1 cellular context compared by ENCODE assay signal in the genomic region with DNA sequence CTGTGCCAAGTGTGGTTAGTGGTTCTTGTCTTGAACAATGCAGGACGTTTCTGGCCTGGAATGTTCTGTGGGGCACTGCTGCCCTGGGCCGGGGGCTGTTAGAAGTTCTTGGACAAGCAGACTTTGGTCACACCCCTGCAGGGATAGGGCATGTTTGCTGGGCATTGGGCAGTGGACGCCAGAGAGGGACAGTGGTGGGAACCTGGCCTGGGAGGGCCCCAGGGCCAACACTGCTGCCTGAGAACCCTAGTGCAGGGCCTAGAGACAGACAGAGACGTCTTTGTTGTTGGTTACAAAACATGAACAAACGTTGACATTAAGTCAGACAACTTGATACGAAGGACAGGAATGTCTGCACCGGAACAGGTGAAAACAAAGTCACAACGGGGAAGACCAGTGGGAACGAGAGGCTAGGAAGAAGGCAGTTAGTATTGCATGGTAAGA.
TF ChIP-seq lines count a peak whose summit lies in the region.

No MANE protein-coding gene starts in this region.

TF ChIP-seq in HepG2, 621 proteins besides CTCF, POLR2A, EP300 and RAD21 (continued from another document and continues in another):
- TF ChIP-seq, protein P1, sequence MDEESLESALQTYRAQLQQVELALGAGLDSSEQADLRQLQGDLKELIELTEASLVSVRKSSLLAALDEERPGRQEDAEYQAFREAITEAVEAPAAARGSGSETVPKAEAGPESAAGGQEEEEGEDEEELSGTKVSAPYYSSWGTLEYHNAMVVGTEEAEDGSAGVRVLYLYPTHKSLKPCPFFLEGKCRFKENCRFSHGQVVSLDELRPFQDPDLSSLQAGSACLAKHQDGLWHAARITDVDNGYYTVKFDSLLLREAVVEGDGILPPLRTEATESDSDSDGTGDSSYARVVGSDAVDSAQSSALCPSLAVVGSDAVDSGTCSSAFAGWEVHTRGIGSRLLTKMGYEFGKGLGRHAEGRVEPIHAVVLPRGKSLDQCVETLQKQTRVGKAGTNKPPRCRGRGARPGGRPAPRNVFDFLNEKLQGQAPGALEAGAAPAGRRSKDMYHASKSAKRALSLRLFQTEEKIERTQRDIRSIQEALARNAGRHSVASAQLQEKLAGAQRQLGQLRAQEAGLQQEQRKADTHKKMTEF (CRISPR knock-in tag; IDR thresholded peaks at IDR 0.05) = 0 out of 2 replicates have a peak, but pooled peaks have one; percentile 30
- TF ChIP-seq SOX5 (CRISPR knock-in tag; IDR thresholded peaks at IDR 0.05; ENCODE audit: borderline replicate concordance) = peak; percentile 73; the same call in 1 of the 2 replicates
- TF ChIP-seq, protein P2, sequence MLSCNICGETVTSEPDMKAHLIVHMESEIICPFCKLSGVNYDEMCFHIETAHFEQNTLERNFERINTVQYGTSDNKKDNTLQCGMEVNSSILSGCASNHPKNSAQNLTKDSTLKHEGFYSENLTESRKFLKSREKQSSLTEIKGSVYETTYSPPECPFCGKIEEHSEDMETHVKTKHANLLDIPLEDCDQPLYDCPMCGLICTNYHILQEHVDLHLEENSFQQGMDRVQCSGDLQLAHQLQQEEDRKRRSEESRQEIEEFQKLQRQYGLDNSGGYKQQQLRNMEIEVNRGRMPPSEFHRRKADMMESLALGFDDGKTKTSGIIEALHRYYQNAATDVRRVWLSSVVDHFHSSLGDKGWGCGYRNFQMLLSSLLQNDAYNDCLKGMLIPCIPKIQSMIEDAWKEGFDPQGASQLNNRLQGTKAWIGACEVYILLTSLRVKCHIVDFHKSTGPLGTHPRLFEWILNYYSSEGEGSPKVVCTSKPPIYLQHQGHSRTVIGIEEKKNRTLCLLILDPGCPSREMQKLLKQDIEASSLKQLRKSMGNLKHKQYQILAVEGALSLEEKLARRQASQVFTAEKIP (CRISPR knock-in tag; IDR thresholded peaks at IDR 0.05; ENCODE audit: borderline replicate concordance) = no peak
- TF ChIP-seq FOXO1 (CRISPR knock-in tag; IDR thresholded peaks at IDR 0.05) = peak; percentile 52; the same call in 1 of the 2 replicates
- no peak for TF ChIP-seq ZNF44 (CRISPR knock-in tag; IDR thresholded peaks at IDR 0.05)
- TF ChIP-seq, protein P3, sequence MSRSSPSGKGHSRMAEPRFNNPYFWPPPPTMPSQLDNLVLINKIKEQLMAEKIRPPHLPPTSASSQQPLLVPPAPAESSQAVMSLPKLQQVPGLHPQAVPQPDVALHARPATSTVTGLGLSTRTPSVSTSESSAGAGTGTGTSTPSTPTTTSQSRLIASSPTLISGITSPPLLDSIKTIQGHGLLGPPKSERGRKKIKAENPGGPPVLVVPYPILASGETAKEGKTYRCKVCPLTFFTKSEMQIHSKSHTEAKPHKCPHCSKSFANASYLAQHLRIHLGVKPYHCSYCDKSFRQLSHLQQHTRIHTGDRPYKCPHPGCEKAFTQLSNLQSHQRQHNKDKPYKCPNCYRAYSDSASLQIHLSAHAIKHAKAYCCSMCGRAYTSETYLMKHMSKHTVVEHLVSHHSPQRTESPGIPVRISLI (CRISPR knock-in tag; IDR thresholded peaks at IDR 0.05; ENCODE audit: borderline replicate concordance) = no peak; the same call in 1 of the 2 replicates
- TF ChIP-seq RELA (CRISPR knock-in tag; IDR thresholded peaks at IDR 0.05) = no peak
- TF ChIP-seq PHF21A (CRISPR knock-in tag; IDR thresholded peaks at IDR 0.05) = peak; percentile 97
- TF ChIP-seq RFX5 (IDR thresholded peaks at IDR 0.05; ENCODE audit: low read depth, low read length) = no peak
- TF ChIP-seq, protein P4, sequence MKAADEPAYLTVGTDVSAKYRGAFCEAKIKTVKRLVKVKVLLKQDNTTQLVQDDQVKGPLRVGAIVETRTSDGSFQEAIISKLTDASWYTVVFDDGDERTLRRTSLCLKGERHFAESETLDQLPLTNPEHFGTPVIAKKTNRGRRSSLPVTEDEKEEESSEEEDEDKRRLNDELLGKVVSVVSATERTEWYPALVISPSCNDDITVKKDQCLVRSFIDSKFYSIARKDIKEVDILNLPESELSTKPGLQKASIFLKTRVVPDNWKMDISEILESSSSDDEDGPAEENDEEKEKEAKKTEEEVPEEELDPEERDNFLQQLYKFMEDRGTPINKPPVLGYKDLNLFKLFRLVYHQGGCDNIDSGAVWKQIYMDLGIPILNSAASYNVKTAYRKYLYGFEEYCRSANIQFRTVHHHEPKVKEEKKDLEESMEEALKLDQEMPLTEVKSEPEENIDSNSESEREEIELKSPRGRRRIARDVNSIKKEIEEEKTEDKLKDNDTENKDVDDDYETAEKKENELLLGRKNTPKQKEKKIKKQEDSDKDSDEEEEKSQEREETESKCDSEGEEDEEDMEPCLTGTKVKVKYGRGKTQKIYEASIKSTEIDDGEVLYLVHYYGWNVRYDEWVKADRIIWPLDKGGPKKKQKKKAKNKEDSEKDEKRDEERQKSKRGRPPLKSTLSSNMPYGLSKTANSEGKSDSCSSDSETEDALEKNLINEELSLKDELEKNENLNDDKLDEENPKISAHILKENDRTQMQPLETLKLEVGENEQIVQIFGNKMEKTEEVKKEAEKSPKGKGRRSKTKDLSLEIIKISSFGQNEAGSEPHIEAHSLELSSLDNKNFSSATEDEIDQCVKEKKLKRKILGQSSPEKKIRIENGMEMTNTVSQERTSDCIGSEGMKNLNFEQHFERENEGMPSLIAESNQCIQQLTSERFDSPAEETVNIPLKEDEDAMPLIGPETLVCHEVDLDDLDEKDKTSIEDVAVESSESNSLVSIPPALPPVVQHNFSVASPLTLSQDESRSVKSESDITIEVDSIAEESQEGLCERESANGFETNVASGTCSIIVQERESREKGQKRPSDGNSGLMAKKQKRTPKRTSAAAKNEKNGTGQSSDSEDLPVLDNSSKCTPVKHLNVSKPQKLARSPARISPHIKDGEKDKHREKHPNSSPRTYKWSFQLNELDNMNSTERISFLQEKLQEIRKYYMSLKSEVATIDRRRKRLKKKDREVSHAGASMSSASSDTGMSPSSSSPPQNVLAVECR (CRISPR knock-in tag; IDR thresholded peaks at IDR 0.05; ENCODE audit: borderline replicate concordance) = peak; percentile 67; the same call in 1 of the 2 replicates
- no peak for TF ChIP-seq MIER3 (CRISPR knock-in tag; IDR thresholded peaks at IDR 0.05; ENCODE audit: borderline replicate concordance)
- TF ChIP-seq POGZ (CRISPR knock-in tag; IDR thresholded peaks at IDR 0.05) = no peak
- no peak for TF ChIP-seq ZNF274 (CRISPR knock-in tag; IDR thresholded peaks at IDR 0.05)
- TF ChIP-seq, protein P5, sequence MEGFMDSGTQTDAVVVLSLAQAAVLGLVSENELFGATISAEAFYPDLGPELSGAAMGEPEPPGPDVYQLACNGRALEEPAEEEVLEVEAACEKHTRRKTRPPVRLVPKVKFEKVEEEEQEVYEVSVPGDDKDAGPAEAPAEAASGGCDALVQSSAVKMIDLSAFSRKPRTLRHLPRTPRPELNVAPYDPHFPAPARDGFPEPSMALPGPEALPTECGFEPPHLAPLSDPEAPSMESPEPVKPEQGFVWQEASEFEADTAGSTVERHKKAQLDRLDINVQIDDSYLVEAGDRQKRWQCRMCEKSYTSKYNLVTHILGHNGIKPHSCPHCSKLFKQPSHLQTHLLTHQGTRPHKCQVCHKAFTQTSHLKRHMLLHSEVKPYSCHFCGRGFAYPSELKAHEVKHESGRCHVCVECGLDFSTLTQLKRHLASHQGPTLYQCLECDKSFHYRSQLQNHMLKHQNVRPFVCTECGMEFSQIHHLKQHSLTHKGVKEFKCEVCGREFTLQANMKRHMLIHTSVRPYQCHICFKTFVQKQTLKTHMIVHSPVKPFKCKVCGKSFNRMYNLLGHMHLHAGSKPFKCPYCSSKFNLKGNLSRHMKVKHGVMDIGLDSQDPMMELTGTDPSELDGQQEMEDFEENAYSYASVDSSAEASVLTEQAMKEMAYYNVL (CRISPR knock-in tag; IDR thresholded peaks at IDR 0.05; ENCODE audit: borderline replicate concordance) = peak; percentile 39; the same call in 1 of the 2 replicates
- TF ChIP-seq ZNF577 (CRISPR knock-in tag; IDR thresholded peaks at IDR 0.05; ENCODE audit: borderline replicate concordance, low read depth) = no peak
- TF ChIP-seq, protein P6, sequence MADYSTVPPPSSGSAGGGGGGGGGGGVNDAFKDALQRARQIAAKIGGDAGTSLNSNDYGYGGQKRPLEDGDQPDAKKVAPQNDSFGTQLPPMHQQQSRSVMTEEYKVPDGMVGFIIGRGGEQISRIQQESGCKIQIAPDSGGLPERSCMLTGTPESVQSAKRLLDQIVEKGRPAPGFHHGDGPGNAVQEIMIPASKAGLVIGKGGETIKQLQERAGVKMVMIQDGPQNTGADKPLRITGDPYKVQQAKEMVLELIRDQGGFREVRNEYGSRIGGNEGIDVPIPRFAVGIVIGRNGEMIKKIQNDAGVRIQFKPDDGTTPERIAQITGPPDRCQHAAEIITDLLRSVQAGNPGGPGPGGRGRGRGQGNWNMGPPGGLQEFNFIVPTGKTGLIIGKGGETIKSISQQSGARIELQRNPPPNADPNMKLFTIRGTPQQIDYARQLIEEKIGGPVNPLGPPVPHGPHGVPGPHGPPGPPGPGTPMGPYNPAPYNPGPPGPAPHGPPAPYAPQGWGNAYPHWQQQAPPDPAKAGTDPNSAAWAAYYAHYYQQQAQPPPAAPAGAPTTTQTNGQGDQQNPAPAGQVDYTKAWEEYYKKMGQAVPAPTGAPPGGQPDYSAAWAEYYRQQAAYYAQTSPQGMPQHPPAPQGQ (CRISPR knock-in tag; IDR thresholded peaks at IDR 0.05; ENCODE audit: borderline replicate concordance) = no peak
- TF ChIP-seq HOXA7 (CRISPR knock-in tag; IDR thresholded peaks at IDR 0.05) = no peak
- peak; percentile 98 for TF ChIP-seq HNRNPL (IDR thresholded peaks at IDR 0.05; ENCODE audit: low read depth, low read length)
- TF ChIP-seq, protein P7, sequence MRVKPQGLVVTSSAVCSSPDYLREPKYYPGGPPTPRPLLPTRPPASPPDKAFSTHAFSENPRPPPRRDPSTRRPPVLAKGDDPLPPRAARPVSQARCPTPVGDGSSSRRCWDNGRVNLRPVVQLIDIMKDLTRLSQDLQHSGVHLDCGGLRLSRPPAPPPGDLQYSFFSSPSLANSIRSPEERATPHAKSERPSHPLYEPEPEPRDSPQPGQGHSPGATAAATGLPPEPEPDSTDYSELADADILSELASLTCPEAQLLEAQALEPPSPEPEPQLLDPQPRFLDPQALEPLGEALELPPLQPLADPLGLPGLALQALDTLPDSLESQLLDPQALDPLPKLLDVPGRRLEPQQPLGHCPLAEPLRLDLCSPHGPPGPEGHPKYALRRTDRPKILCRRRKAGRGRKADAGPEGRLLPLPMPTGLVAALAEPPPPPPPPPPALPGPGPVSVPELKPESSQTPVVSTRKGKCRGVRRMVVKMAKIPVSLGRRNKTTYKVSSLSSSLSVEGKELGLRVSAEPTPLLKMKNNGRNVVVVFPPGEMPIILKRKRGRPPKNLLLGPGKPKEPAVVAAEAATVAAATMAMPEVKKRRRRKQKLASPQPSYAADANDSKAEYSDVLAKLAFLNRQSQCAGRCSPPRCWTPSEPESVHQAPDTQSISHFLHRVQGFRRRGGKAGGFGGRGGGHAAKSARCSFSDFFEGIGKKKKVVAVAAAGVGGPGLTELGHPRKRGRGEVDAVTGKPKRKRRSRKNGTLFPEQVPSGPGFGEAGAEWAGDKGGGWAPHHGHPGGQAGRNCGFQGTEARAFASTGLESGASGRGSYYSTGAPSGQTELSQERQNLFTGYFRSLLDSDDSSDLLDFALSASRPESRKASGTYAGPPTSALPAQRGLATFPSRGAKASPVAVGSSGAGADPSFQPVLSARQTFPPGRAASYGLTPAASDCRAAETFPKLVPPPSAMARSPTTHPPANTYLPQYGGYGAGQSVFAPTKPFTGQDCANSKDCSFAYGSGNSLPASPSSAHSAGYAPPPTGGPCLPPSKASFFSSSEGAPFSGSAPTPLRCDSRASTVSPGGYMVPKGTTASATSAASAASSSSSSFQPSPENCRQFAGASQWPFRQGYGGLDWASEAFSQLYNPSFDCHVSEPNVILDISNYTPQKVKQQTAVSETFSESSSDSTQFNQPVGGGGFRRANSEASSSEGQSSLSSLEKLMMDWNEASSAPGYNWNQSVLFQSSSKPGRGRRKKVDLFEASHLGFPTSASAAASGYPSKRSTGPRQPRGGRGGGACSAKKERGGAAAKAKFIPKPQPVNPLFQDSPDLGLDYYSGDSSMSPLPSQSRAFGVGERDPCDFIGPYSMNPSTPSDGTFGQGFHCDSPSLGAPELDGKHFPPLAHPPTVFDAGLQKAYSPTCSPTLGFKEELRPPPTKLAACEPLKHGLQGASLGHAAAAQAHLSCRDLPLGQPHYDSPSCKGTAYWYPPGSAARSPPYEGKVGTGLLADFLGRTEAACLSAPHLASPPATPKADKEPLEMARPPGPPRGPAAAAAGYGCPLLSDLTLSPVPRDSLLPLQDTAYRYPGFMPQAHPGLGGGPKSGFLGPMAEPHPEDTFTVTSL (CRISPR knock-in tag; IDR thresholded peaks at IDR 0.05; ENCODE audit: borderline replicate concordance) = peak; percentile 37; the same call in 1 of the 2 replicates
- no peak for TF ChIP-seq ZFP90 (CRISPR knock-in tag; IDR thresholded peaks at IDR 0.05; ENCODE audit: borderline replicate concordance)
- no peak for TF ChIP-seq KAT2B (IDR thresholded peaks at IDR 0.05; ENCODE audit: borderline replicate concordance, low read depth, low read length)
- TF ChIP-seq ZNF232 (CRISPR knock-in tag; IDR thresholded peaks at IDR 0.05; ENCODE audit: borderline replicate concordance) = no peak
- no peak for TF ChIP-seq ZNF737 (CRISPR knock-in tag; IDR thresholded peaks at IDR 0.05; ENCODE audit: borderline replicate concordance)
- no peak for TF ChIP-seq ZNF10 (CRISPR knock-in tag; IDR thresholded peaks at IDR 0.05; ENCODE audit: borderline replicate concordance, low read depth)
- TF ChIP-seq KLF13 (CRISPR knock-in tag; IDR thresholded peaks at IDR 0.05) = no peak
- peak; percentile 74 for TF ChIP-seq HNF4A (CRISPR knock-in tag; IDR thresholded peaks at IDR 0.05)
- no peak for TF ChIP-seq FOXA1 (IDR thresholded peaks at IDR 0.05)
- peak; percentile 63 for TF ChIP-seq FOXA1 (CRISPR knock-in tag; IDR thresholded peaks at IDR 0.05)
- TF ChIP-seq ZNF17 (CRISPR knock-in tag; IDR thresholded peaks at IDR 0.05) = no peak
- no peak for TF ChIP-seq ZNF253 (CRISPR knock-in tag; IDR thresholded peaks at IDR 0.05; ENCODE audit: borderline replicate concordance)
- peak; percentile 84 for TF ChIP-seq GATAD2A (CRISPR knock-in tag; IDR thresholded peaks at IDR 0.05)
- TF ChIP-seq, protein P8, sequence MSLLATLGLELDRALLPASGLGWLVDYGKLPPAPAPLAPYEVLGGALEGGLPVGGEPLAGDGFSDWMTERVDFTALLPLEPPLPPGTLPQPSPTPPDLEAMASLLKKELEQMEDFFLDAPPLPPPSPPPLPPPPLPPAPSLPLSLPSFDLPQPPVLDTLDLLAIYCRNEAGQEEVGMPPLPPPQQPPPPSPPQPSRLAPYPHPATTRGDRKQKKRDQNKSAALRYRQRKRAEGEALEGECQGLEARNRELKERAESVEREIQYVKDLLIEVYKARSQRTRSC (CRISPR knock-in tag; IDR thresholded peaks at IDR 0.05; ENCODE audit: low read depth) = no peak
- TF ChIP-seq EEA1 (CRISPR knock-in tag; IDR thresholded peaks at IDR 0.05; ENCODE audit: borderline replicate concordance) = no peak
